Comparison of ENCODE assay signal across 8 cellular contexts in the genomic region with DNA sequence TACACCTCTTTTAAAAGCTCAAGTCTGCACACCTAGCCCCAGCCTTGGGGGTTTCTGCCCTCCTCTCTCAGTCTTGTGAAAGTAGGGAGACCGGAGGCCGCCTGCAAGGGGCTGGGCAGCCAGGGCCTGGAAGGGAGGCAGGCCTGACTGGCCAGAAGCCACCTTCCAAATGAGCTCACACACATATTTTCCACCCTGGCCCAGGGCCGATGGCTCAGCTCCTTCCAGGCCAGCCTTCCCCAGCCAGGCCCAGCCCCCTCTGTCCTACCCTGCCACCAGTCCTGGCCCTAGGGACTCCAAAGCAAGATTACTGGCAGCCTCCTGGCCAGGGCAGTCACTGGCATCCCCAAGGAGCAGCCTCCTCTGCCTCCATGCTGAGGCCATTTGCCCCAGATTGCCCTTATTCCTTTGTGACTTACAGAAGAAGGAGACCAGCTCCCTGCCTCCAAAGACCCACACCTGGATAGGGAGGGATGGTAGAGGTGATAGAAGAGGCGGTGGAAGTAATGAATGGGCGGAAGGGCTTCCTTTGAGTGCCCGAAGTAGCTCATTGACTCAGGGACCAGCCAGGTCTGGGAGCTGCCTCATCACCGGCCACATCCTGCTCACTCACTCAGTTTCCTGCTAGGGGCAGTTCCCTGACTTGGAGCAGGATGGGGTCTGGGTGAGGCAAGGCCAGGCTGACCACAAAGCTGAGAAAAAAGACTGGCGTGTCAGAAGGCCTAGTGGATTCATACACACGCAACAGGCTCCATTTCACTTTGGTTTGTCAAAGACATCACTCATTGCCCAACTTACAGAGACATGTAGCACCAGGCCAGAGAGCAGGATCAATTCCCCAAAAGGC. TPM values are rescaled to one million over a fixed set of nuclear protein-coding genes. Genes with fewer than 3 reads are reported as not detected.
DNase-seq lines count a peak whose midpoint lies in the region; ATAC-seq and TF ChIP-seq lines count a peak whose summit lies in the region.

No MANE protein-coding gene starts in this region.

- ATAC-seq in right lobe of liver = peak in 1 of 4 donors; percentile 54

- H3K27me3 ChIP-seq in right lobe of liver (no peaks in the 10 kb centered on the region), suprapubic skin (no peaks in the 10 kb centered on the region), Caco-2 (replicated peaks; ENCODE audit: control insufficient read depth, insufficient read depth, low read length) (no peaks in the 10 kb centered on the region)

- peak overlapping the region; percentile 46 for H3K4me3 ChIP-seq in AG10803 (ENCODE audit: low read length)
- H3K4me3 ChIP-seq in NB4 (ENCODE audit: low read depth, low read length) = no peak overlapping the region
- peak overlapping the region in 1 of 2 donors; percentile 3 for H3K4me3 ChIP-seq in cardiac fibroblast (replicated peaks in 1 of 2; ENCODE audit: low read depth in 2 of 2, low read length in 2 of 2)
- H3K4me3 ChIP-seq in right lobe of liver = no peak overlapping the region
- peak overlapping the region; percentile 3 for H3K4me3 ChIP-seq in suprapubic skin
- H3K4me3 ChIP-seq in Caco-2 (ENCODE audit: low read depth, low read length) = no peak overlapping the region

- no peak overlapping the region for H3K4me3 Mint-ChIP-seq in Caco-2 (ENCODE audit: unreplicated experiment)

- no peak; the same call in 1 of the 2 replicates for TF ChIP-seq CTCF in AG10803 (conservative IDR thresholded peaks at IDR 0.05; ENCODE audit: low read length)
- TF ChIP-seq CTCF in NB4 (IDR thresholded peaks at IDR 0.05; ENCODE audit: low read depth, low read length) = no peak
- no peak for TF ChIP-seq CTCF in cardiac fibroblast (IDR thresholded peaks at IDR 0.05; ENCODE audit: low read depth, low read length)
- TF ChIP-seq CTCF in right lobe of liver (IDR thresholded peaks at IDR 0.05) = no peak
- no peak for TF ChIP-seq CTCF in suprapubic skin (IDR thresholded peaks at IDR 0.05)
- TF ChIP-seq CTCF in Caco-2 (IDR thresholded peaks at IDR 0.05; ENCODE audit: insufficient read depth in 1 of 2, low read depth in 1 of 2, low read length in 1 of 2, severe bottlenecking in 1 of 2, unreplicated experiment in 1 of 2) = no peak

- intact Hi-C loops in right lobe of liver (cut with DNase I) = no loop called here
- intact Hi-C loops in Caco-2 (cut with micrococcal nuclease; ENCODE audit: unreplicated experiment) = no loop called here

- WGBS in right lobe of liver (ENCODE audit: insufficient coverage, low coverage, low lambda C conversion rate, missing lambda C conversion rate) = 63% methylated on average over 4 of the region's 9 CpGs
- 62% methylated on average over 6 of the region's 9 CpGs for WGBS in suprapubic skin

- CTCF ChIA-PET in Caco-2 (lab: Charles Lee) = interaction anchor here (0.8 to 2.8 kb wide), 6 partner anchors 15 to 281 kb away, joined by 3 to 50 read pairs (median 8); a partner anchor contains a TSS

- peaks cover 7% of the 10 kb centered on the region for H3K36me3 Mint-ChIP-seq in Caco-2 (ENCODE audit: insufficient read depth, unreplicated experiment)

- no peak overlapping the region for H3K27ac Mint-ChIP-seq in Caco-2 (ENCODE audit: unreplicated experiment)

- POLR2A ChIA-PET in Caco-2 (lab: Charles Lee) = no interaction called here

- no peak for TF ChIP-seq EP300 in suprapubic skin (IDR thresholded peaks at IDR 0.05)

- H3K27me3 Mint-ChIP-seq in Caco-2 (ENCODE audit: insufficient read depth, unreplicated experiment) = no peaks in the 10 kb centered on the region

- H3K9me3 Mint-ChIP-seq in Caco-2 (ENCODE audit: unreplicated experiment) = no peaks in the 10 kb centered on the region

- H3K27ac ChIP-seq in right lobe of liver (peak overlapping the region in 2 of 3 donors; percentile 21 to 53), suprapubic skin (peak overlapping the region; percentile 87)

- peaks cover 7% of the 10 kb centered on the region for H3K4me1 Mint-ChIP-seq in Caco-2 (ENCODE audit: low read depth, unreplicated experiment)

- H3K4me1 ChIP-seq in right lobe of liver = no peaks in the 10 kb centered on the region
- peaks cover 70% of the 10 kb centered on the region for H3K4me1 ChIP-seq in suprapubic skin
- peaks cover 25% of the 10 kb centered on the region for H3K4me1 ChIP-seq in Caco-2

- DNase-seq in AG10803 (ENCODE audit: low read depth) (peak; percentile 99), NB4 (ENCODE audit: low read depth) (peak; percentile 95), cardiac fibroblast (ENCODE audit: low read depth in 2 of 2) (peak; percentile 97 to 99), right lobe of liver (peak; percentile 63 to 78 (median 74)), suprapubic skin (ENCODE audit: low spot score in 2 of 2) (peak; percentile 93), inferior parietal cortex (ENCODE audit: extremely low spot score) (no peak), Caco-2 (no peak)
- no peak for DNase-seq in effector CD4-positive, alpha-beta T cell

- TF ChIP-seq POLR2A in NB4 (IDR thresholded peaks at IDR 0.05; ENCODE audit: extremely low read depth, insufficient read length) (no peak), right lobe of liver (IDR thresholded peaks at IDR 0.05) (no peak), suprapubic skin (IDR thresholded peaks at IDR 0.05) (no peak)

- no peaks in the 10 kb centered on the region for H3K9me3 ChIP-seq in right lobe of liver
- no peaks in the 10 kb centered on the region for H3K9me3 ChIP-seq in suprapubic skin
- no peaks in the 10 kb centered on the region for H3K9me3 ChIP-seq in Caco-2

- H3K36me3 ChIP-seq in right lobe of liver (no peaks in the 10 kb centered on the region), suprapubic skin (peaks cover 9% of the 10 kb centered on the region), Caco-2 (ENCODE audit: control insufficient read depth, insufficient read depth, low read length) (no peaks in the 10 kb centered on the region)

- BruUV-seq in Caco-2 (replicated peaks; lab: Mats Ljungman, UMichigan) = no TSS peak

RNA-seq across cellular contexts. Expression of a gene that starts 14.8 kb away (rescaled TPM):
- 10 to 100 TPM in 4 of 6 experiments, 1 to 10 TPM in 2; 8.7 to 26.0 (median 12.8) TPM for total RNA-seq in right lobe of liver
- total RNA-seq in suprapubic skin = 100 to 1,000 TPM; 106 to 161 (median 128) TPM
- total RNA-seq in Caco-2 (2022) = 57.2 and 62.9 TPM in 2 replicates

RNA-seq across cellular contexts. Expression of a gene that starts 20.4 kb away (rescaled TPM):
- 10 to 100 TPM; 31.0 to 54.5 (median 44.6) TPM for total RNA-seq in right lobe of liver
- 100 to 1,000 TPM in 3 of 4 donors, 10 to 100 TPM in 1; 97.8 to 170 (median 157) TPM for total RNA-seq in suprapubic skin
- 29.6 and 34.0 TPM in 2 replicates for total RNA-seq in Caco-2 (2022)

RNA-seq across cellular contexts. Expression of a gene that starts 21.5 kb away (rescaled TPM):
- total RNA-seq in right lobe of liver (10 to 100 TPM; 42.0 to 96.6 (median 47.6) TPM), suprapubic skin (10 to 100 TPM; 35.5 to 84.5 (median 74.2) TPM), Caco-2 (2022) (149 TPM in 2 replicates)

RNA-seq across cellular contexts. Expression of a gene that starts 31.9 kb away (rescaled TPM):
- under 1 TPM in 2 of 6 experiments, not detected in 4; 0.10 to 0.12 TPM for total RNA-seq in right lobe of liver
- 1 to 10 TPM in 2 of 4 donors, under 1 TPM in 2; 0.89 to 5.4 (median 1.2) TPM for total RNA-seq in suprapubic skin
- total RNA-seq in Caco-2 (2022) = 0.41 and 0.44 TPM in 2 replicates

RNA-seq across cellular contexts. Expression of a gene that starts 35.9 kb away (rescaled TPM):
- total RNA-seq in right lobe of liver = 10 to 100 TPM in 2 of 6 experiments, 1 to 10 TPM in 4; 6.2 to 11.4 (median 7.3) TPM
- 1 to 10 TPM; 1.8 to 3.8 (median 2.9) TPM for total RNA-seq in suprapubic skin
- total RNA-seq in Caco-2 (2022) = 380 and 443 TPM in 2 replicates

Comparison
In these comparisons a context has a peak if more than half of its experiments do, and no peak if none do; other contexts are left out.
1. DNase-seq: peak in AG10803 (single experiment), NB4 (single experiment), cardiac fibroblast (2 of 2), right lobe of liver (3 of 3) and suprapubic skin (2 of 2); none in inferior parietal cortex (single experiment), Caco-2 (0 of 2) and effector CD4-positive, alpha-beta T cell (single experiment).
2. H3K4me3 ChIP-seq: peak in AG10803 (single experiment) and suprapubic skin (single experiment); none in NB4 (single experiment), right lobe of liver (0 of 3) and Caco-2 (single experiment).